1 cellular context compared by ENCODE assay signal in the genomic region with DNA sequence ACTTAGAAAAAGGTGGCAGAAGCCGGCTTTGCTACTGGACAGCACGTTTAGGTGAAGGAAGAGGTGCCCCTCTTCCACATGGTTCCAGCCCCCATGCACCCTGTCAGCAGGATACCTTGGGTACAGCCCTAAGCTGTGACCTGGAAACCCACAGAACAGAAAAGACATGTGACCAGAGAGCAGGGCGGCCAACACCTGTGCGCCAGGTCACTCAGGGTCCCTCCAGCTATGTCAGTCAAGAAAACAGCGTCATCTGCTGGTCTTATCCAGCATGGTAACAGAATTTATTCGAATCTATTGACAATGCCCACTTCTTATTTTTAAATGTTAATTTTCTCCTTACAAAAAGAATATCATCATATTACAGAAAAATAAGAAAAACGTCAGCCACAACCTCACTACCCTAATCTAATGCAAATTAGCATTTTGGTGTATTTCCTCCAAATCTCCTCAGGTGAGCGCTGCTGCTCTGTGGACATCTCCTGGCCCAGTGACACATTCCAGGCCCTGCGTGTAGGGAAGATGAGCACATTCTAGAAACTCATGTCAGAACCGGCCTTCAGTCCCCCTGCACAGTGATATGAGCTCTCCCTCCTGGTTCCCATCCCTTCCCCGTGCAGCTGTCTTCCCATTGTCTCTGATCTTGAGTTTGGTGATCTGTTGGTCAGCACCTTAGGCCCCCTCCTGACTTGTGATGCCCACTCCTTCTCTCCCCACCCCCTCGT.
TF ChIP-seq lines count a peak whose summit lies in the region.

No MANE protein-coding gene starts in this region.

TF ChIP-seq in HepG2, 621 proteins besides CTCF, POLR2A, EP300 and RAD21 (continued from another document and continues in another):
- TF ChIP-seq, protein P1, sequence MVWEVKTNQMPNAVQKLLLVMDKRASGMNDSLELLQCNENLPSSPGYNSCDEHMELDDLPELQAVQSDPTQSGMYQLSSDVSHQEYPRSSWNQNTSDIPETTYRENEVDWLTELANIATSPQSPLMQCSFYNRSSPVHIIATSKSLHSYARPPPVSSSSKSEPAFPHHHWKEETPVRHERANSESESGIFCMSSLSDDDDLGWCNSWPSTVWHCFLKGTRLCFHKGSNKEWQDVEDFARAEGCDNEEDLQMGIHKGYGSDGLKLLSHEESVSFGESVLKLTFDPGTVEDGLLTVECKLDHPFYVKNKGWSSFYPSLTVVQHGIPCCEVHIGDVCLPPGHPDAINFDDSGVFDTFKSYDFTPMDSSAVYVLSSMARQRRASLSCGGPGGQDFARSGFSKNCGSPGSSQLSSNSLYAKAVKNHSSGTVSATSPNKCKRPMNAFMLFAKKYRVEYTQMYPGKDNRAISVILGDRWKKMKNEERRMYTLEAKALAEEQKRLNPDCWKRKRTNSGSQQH (CRISPR knock-in tag; IDR thresholded peaks at IDR 0.05; ENCODE audit: low read depth): no peak
- TF ChIP-seq ERF (CRISPR knock-in tag; IDR thresholded peaks at IDR 0.05) (0 out of 2 replicates have a peak, but pooled peaks have one; percentile 37), SOX5 (CRISPR knock-in tag; IDR thresholded peaks at IDR 0.05; ENCODE audit: borderline replicate concordance) (peak; percentile 38; the same call in 1 of the 2 replicates), TAF1 (CRISPR knock-in tag; IDR thresholded peaks at IDR 0.05) (no peak), FOXO1 (CRISPR knock-in tag; IDR thresholded peaks at IDR 0.05) (peak; percentile 29; the same call in 1 of the 2 replicates), ZNF879 (CRISPR knock-in tag; IDR thresholded peaks at IDR 0.05) (no peak), RARA (CRISPR knock-in tag; IDR thresholded peaks at IDR 0.05) (peak; percentile 43; the same call in 1 of the 2 replicates), IRF2 (CRISPR knock-in tag; IDR thresholded peaks at IDR 0.05) (peak; percentile 57; the same call in 1 of the 2 replicates), MAF1 (CRISPR knock-in tag; IDR thresholded peaks at IDR 0.05; ENCODE audit: borderline replicate concordance) (no peak), GLI4 (CRISPR knock-in tag; IDR thresholded peaks at IDR 0.05; ENCODE audit: borderline replicate concordance) (no peak), ZNF235 (CRISPR knock-in tag; IDR thresholded peaks at IDR 0.05; ENCODE audit: borderline replicate concordance) (no peak), RAD51 (IDR thresholded peaks at IDR 0.05; ENCODE audit: borderline replicate concordance) (no peak), NR2F1 (CRISPR knock-in tag; IDR thresholded peaks at IDR 0.05) (peak; percentile 59 to 70), NONO (IDR thresholded peaks at IDR 0.05) (no peak), NONO (CRISPR knock-in tag; conservative IDR thresholded peaks at IDR 0.05) (peak; percentile 46; the same call in 1 of the 2 replicates), HIVEP1 (CRISPR knock-in tag; IDR thresholded peaks at IDR 0.05) (no peak), ZNF136 (CRISPR knock-in tag; IDR thresholded peaks at IDR 0.05; ENCODE audit: low read depth) (0 out of 2 replicates have a peak, but pooled peaks have one; percentile 66), ZNF331 (CRISPR knock-in tag; IDR thresholded peaks at IDR 0.05) (peak; percentile 62; the same call in 1 of the 2 replicates), RXRB (CRISPR knock-in tag; IDR thresholded peaks at IDR 0.05; ENCODE audit: borderline replicate concordance) (peak; percentile 85), RNF2 (conservative IDR thresholded peaks at IDR 0.05; ENCODE audit: low read depth) (no peak), RCOR2 (CRISPR knock-in tag; IDR thresholded peaks at IDR 0.05) (no peak), ZNF615 (CRISPR knock-in tag; IDR thresholded peaks at IDR 0.05; ENCODE audit: borderline replicate concordance) (no peak), ZNF501 (CRISPR knock-in tag; IDR thresholded peaks at IDR 0.05) (0 out of 2 replicates have a peak, but pooled peaks have one; percentile 19), POGZ (CRISPR knock-in tag; IDR thresholded peaks at IDR 0.05) (peak; percentile 35; the same call in 1 of the 2 replicates), NR2F2 (IDR thresholded peaks at IDR 0.05; ENCODE audit: borderline replicate concordance, low read depth) (peak; percentile 50; the same call in 1 of the 2 replicates), ZNF556 (CRISPR knock-in tag; IDR thresholded peaks at IDR 0.05; ENCODE audit: borderline replicate concordance) (no peak)
- TF ChIP-seq, protein P2, sequence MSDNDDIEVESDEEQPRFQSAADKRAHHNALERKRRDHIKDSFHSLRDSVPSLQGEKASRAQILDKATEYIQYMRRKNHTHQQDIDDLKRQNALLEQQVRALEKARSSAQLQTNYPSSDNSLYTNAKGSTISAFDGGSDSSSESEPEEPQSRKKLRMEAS (IDR thresholded peaks at IDR 0.05): peak; percentile 59; the same call in 1 of the 2 replicates
- TF ChIP-seq, protein P3, sequence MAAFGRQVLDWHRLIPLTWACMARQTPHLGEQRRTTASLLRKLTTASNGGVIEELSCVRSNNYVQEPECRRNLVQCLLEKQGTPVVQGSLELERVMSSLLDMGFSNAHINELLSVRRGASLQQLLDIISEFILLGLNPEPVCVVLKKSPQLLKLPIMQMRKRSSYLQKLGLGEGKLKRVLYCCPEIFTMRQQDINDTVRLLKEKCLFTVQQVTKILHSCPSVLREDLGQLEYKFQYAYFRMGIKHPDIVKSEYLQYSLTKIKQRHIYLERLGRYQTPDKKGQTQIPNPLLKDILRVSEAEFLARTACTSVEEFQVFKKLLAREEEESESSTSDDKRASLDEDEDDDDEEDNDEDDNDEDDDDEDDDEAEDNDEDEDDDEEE (CRISPR knock-in tag; IDR thresholded peaks at IDR 0.05): no peak
- TF ChIP-seq, protein P4, sequence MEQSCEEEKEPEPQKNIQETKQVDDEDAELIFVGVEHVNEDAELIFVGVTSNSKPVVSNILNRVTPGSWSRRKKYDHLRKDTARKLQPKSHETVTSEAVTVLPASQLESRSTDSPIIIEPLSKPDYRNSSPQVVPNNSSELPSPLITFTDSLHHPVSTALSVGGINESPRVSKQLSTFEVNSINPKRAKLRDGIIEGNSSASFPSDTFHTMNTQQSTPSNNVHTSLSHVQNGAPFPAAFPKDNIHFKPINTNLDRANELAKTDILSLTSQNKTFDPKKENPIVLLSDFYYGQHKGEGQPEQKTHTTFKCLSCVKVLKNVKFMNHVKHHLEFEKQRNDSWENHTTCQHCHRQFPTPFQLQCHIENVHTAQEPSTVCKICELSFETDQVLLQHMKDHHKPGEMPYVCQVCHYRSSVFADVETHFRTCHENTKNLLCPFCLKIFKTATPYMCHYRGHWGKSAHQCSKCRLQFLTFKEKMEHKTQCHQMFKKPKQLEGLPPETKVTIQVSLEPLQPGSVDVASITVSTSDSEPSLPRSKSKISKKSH (CRISPR knock-in tag; IDR thresholded peaks at IDR 0.05; ENCODE audit: borderline replicate concordance): no peak
- TF ChIP-seq, protein P5, sequence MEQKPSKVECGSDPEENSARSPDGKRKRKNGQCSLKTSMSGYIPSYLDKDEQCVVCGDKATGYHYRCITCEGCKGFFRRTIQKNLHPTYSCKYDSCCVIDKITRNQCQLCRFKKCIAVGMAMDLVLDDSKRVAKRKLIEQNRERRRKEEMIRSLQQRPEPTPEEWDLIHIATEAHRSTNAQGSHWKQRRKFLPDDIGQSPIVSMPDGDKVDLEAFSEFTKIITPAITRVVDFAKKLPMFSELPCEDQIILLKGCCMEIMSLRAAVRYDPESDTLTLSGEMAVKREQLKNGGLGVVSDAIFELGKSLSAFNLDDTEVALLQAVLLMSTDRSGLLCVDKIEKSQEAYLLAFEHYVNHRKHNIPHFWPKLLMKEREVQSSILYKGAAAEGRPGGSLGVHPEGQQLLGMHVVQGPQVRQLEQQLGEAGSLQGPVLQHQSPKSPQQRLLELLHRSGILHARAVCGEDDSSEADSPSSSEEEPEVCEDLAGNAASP (CRISPR knock-in tag; IDR thresholded peaks at IDR 0.05; ENCODE audit: borderline replicate concordance): peak; percentile 94
- TF ChIP-seq, protein P6, sequence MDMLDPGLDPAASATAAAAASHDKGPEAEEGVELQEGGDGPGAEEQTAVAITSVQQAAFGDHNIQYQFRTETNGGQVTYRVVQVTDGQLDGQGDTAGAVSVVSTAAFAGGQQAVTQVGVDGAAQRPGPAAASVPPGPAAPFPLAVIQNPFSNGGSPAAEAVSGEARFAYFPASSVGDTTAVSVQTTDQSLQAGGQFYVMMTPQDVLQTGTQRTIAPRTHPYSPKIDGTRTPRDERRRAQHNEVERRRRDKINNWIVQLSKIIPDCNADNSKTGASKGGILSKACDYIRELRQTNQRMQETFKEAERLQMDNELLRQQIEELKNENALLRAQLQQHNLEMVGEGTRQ (IDR thresholded peaks at IDR 0.05; ENCODE audit: low read depth, low read length): no peak
- TF ChIP-seq, protein P6 (CRISPR knock-in tag; IDR thresholded peaks at IDR 0.05; ENCODE audit: borderline replicate concordance): peak; percentile 54; the same call in 1 of the 2 replicates
- TF ChIP-seq, protein P7, sequence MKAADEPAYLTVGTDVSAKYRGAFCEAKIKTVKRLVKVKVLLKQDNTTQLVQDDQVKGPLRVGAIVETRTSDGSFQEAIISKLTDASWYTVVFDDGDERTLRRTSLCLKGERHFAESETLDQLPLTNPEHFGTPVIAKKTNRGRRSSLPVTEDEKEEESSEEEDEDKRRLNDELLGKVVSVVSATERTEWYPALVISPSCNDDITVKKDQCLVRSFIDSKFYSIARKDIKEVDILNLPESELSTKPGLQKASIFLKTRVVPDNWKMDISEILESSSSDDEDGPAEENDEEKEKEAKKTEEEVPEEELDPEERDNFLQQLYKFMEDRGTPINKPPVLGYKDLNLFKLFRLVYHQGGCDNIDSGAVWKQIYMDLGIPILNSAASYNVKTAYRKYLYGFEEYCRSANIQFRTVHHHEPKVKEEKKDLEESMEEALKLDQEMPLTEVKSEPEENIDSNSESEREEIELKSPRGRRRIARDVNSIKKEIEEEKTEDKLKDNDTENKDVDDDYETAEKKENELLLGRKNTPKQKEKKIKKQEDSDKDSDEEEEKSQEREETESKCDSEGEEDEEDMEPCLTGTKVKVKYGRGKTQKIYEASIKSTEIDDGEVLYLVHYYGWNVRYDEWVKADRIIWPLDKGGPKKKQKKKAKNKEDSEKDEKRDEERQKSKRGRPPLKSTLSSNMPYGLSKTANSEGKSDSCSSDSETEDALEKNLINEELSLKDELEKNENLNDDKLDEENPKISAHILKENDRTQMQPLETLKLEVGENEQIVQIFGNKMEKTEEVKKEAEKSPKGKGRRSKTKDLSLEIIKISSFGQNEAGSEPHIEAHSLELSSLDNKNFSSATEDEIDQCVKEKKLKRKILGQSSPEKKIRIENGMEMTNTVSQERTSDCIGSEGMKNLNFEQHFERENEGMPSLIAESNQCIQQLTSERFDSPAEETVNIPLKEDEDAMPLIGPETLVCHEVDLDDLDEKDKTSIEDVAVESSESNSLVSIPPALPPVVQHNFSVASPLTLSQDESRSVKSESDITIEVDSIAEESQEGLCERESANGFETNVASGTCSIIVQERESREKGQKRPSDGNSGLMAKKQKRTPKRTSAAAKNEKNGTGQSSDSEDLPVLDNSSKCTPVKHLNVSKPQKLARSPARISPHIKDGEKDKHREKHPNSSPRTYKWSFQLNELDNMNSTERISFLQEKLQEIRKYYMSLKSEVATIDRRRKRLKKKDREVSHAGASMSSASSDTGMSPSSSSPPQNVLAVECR (CRISPR knock-in tag; IDR thresholded peaks at IDR 0.05; ENCODE audit: borderline replicate concordance): no peak
- TF ChIP-seq, protein P8, sequence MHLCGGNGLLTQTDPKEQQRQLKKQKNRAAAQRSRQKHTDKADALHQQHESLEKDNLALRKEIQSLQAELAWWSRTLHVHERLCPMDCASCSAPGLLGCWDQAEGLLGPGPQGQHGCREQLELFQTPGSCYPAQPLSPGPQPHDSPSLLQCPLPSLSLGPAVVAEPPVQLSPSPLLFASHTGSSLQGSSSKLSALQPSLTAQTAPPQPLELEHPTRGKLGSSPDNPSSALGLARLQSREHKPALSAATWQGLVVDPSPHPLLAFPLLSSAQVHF (CRISPR knock-in tag; IDR thresholded peaks at IDR 0.05): no peak
- TF ChIP-seq, protein P9, sequence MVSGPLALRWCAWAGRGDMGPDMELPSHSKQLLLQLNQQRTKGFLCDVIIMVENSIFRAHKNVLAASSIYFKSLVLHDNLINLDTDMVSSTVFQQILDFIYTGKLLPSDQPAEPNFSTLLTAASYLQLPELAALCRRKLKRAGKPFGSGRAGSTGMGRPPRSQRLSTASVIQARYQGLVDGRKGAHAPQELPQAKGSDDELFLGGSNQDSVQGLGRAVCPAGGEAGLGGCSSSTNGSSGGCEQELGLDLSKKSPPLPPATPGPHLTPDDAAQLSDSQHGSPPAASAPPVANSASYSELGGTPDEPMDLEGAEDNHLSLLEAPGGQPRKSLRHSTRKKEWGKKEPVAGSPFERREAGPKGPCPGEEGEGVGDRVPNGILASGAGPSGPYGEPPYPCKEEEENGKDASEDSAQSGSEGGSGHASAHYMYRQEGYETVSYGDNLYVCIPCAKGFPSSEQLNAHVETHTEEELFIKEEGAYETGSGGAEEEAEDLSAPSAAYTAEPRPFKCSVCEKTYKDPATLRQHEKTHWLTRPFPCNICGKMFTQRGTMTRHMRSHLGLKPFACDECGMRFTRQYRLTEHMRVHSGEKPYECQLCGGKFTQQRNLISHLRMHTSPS (CRISPR knock-in tag; IDR thresholded peaks at IDR 0.05; ENCODE audit: low read depth): no peak
- TF ChIP-seq, protein P10, sequence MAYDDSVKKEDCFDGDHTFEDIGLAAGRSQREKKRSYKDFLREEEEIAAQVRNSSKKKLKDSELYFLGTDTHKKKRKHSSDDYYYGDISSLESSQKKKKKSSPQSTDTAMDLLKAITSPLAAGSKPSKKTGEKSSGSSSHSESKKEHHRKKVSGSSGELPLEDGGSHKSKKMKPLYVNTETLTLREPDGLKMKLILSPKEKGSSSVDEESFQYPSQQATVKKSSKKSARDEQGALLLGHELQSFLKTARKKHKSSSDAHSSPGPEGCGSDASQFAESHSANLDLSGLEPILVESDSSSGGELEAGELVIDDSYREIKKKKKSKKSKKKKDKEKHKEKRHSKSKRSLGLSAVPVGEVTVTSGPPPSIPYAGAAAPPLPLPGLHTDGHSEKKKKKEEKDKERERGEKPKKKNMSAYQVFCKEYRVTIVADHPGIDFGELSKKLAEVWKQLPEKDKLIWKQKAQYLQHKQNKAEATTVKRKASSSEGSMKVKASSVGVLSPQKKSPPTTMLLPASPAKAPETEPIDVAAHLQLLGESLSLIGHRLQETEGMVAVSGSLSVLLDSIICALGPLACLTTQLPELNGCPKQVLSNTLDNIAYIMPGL (CRISPR knock-in tag; IDR thresholded peaks at IDR 0.05; ENCODE audit: borderline replicate concordance in 1 of 2, low read depth in 1 of 2): peak in 1 of 2 experiments; percentile 78; a peak in 2 of 4 replicates
- TF ChIP-seq, protein P11, sequence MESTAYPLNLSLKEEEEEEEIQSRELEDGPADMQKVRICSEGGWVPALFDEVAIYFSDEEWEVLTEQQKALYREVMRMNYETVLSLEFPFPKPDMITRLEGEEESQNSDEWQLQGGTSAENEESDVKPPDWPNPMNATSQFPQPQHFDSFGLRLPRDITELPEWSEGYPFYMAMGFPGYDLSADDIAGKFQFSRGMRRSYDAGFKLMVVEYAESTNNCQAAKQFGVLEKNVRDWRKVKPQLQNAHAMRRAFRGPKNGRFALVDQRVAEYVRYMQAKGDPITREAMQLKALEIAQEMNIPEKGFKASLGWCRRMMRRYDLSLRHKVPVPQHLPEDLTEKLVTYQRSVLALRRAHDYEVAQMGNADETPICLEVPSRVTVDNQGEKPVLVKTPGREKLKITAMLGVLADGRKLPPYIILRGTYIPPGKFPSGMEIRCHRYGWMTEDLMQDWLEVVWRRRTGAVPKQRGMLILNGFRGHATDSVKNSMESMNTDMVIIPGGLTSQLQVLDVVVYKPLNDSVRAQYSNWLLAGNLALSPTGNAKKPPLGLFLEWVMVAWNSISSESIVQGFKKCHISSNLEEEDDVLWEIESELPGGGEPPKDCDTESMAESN (CRISPR knock-in tag; conservative IDR thresholded peaks at IDR 0.05): no peak
